In genomic region chr10:102120142-102120986, GRCh38 we compare ENCODE assay signal across 8 cellular contexts. TPM values are rescaled to one million over a fixed set of nuclear protein-coding genes. Genes with fewer than 3 reads are reported as not detected.
DNase-seq lines count a peak whose midpoint lies in the region; ATAC-seq, FAIRE-seq and TF ChIP-seq lines count a peak whose summit lies in the region.

Gene LDB1 (minus strand): TSS chr10:102120368. CDS start chr10:102120110, 258 bp downstream.

- H3K4me2 ChIP-seq in H9 (ENCODE audit: insufficient read depth, insufficient read length, low read length), result peak within 1 kb of the TSS; percentile 72
- H3K4me2 ChIP-seq in MM.1S (ENCODE audit: low read depth, low read length), result peak within 1 kb of the TSS; percentile 97
- peak within 1 kb of the TSS; percentile 93 for H3K4me2 ChIP-seq in trophoblast cell (ENCODE audit: low read length)

- H3K4me1 ChIP-seq in ES-I3 (ENCODE audit: insufficient read depth, low read length) (peaks cover 50% of the 10 kb centered on the region), H9 (ENCODE audit: insufficient read depth, low read length) (peaks cover 22% of the 10 kb centered on the region), MM.1S (ENCODE audit: low read length) (peaks cover 27% of the 10 kb centered on the region), heart left ventricle (peaks cover 6 to 60% (median 49%) of the 10 kb centered on the region in 12 donors), trophoblast cell (ENCODE audit: control insufficient read depth in 1 of 2, insufficient read depth in 2 of 2, low read length in 2 of 2) (peaks cover 26 to 48% of the 10 kb centered on the region in 2 experiments)

- H3K9me2 ChIP-seq in MM.1S (replicated peaks; ENCODE audit: insufficient read depth, low read length), result no peaks in the 10 kb centered on the region

- no CpG with 5 or more reads among the region's 104 CpGs for WGBS in H9 (ENCODE audit: extremely low coverage, insufficient read length, low lambda C conversion rate)
- WGBS in heart left ventricle, 4 donors, result 0 to 1% (median 1%) methylated on average over 55 to 104 of the region's 104 CpGs
- whole genome bisulfite sequencing in trophoblast cell (ENCODE audit: extremely low coverage, insufficient coverage, insufficient read length), result no CpG with 5 or more reads among the region's 104 CpGs

- peak within 1 kb of the TSS; percentile 94 for H4K12ac ChIP-seq in trophoblast cell (ENCODE audit: low read depth, low read length)

- H3K9ac ChIP-seq in ES-I3 (ENCODE audit: low read depth, low read length) (peak within 1 kb of the TSS; percentile 90), H9 (ENCODE audit: extremely low read depth, insufficient read length, low read length) (peak within 1 kb of the TSS; percentile 77), MM.1S (ENCODE audit: low read length) (peak within 1 kb of the TSS; percentile 83), trophoblast cell (ENCODE audit: low read length) (peak within 1 kb of the TSS; percentile 91)

- POLR2A ChIA-PET in T-cell (lab: Charles Lee), result no interaction called here

- H3K4ac ChIP-seq in H9 (ENCODE audit: low read depth, low read length) (no peak within 1 kb of the TSS), trophoblast cell (ENCODE audit: low read depth, low read length) (peak within 1 kb of the TSS; percentile 99)

- intact Hi-C loops in heart left ventricle (cut with DNase I), result no loop called here

- no peak within 1 kb of the TSS for H3K56ac ChIP-seq in H9 (ENCODE audit: insufficient read length, low read depth, low read length)

- ATAC-seq in T-cell (replicated peaks in 1 of 4) (peak; percentile 49 to 66 (median 61)), heart left ventricle (peak; percentile 29 to 81 (median 62))

- H4K20me1 ChIP-seq in H9 (ENCODE audit: control insufficient read depth, insufficient read depth, insufficient read length) (no peaks in the 10 kb centered on the region), MM.1S (ENCODE audit: insufficient read depth, low read length) (no peaks in the 10 kb centered on the region)

- H3K4me1 Mint-ChIP-seq in H9 (peaks cover 60 to 61% of the 10 kb centered on the region in 2 experiments), T-cell (peaks cover 53 to 61% (median 57%) of the 10 kb centered on the region in 3 donors)

- DNase-seq in H9, result peak; percentile 81
- peak; percentile 75 for DNase-seq in MM.1S
- peak; percentile 42 to 73 (median 58) for DNase-seq in T-cell
- peak; percentile 70 for DNase-seq in amniotic epithelial cell (ENCODE audit: low read depth)
- DNase-seq in heart left ventricle, result peak; percentile 86 to 92 (median 88)
- peak; percentile 66 to 77 for DNase-seq in trophoblast cell
- DNase-seq in urothelium cell line (ENCODE audit: low spot score), result peak; percentile 88

- H2BK20ac ChIP-seq in H9 (ENCODE audit: low read depth, low read length, poor library complexity, severe bottlenecking), result no peak within 1 kb of the TSS

- H2BK120ac ChIP-seq in H9 (ENCODE audit: low read depth, low read length, poor library complexity, severe bottlenecking) (peak within 1 kb of the TSS; percentile 7), trophoblast cell (ENCODE audit: insufficient read depth, low read length, poor library complexity) (peak within 1 kb of the TSS; percentile 96)

- H2BK5ac ChIP-seq in H9 (ENCODE audit: insufficient read length, low read length), result peak within 1 kb of the TSS; percentile 75
- peak within 1 kb of the TSS; percentile 98 for H2BK5ac ChIP-seq in trophoblast cell (ENCODE audit: low read depth, low read length, poor library complexity)

- H3K9me3 ChIP-seq in ES-I3 (ENCODE audit: control insufficient read depth, insufficient read depth, low read length) (no peaks in the 10 kb centered on the region), H9 (ENCODE audit: control insufficient read depth, low read depth, low read length) (no peaks in the 10 kb centered on the region), MM.1S (replicated peaks; ENCODE audit: insufficient read depth, low read length) (no peaks in the 10 kb centered on the region), heart left ventricle (no peaks in the 10 kb centered on the region), trophoblast cell (ENCODE audit: insufficient read depth, low read depth, low read length) (peaks cover 1% of the 10 kb centered on the region)

- H4K8ac ChIP-seq in H9 (replicated peaks; ENCODE audit: insufficient read length, low read depth, low read length), result no peak within 1 kb of the TSS
- peak within 1 kb of the TSS; percentile 97 for H4K8ac ChIP-seq in trophoblast cell (ENCODE audit: low read depth, low read length)

- H3K36me3 ChIP-seq in ES-I3 (ENCODE audit: insufficient read depth, low read length) (no peaks in the 10 kb centered on the region), MM.1S (replicated peaks; ENCODE audit: insufficient read depth, low read length) (no peaks in the 10 kb centered on the region), heart left ventricle (no peaks in the 10 kb centered on the region), trophoblast cell (ENCODE audit: control insufficient read depth in 1 of 2, insufficient read depth in 2 of 2, low read length in 2 of 2) (no peaks in the 10 kb centered on the region)

- H4K5ac ChIP-seq in H9 (ENCODE audit: insufficient read length, low read depth, low read length), result peak within 1 kb of the TSS; percentile 19

- no peak; the same call in 2 of the 3 replicates for TF ChIP-seq CTCF in H9 (conservative IDR thresholded peaks at IDR 0.05)
- no peak for TF ChIP-seq CTCF in MM.1S (IDR thresholded peaks at IDR 0.05; ENCODE audit: low read length)
- peak in 7 of 12 donors; percentile 5 to 39 (median 21) for TF ChIP-seq CTCF in heart left ventricle (IDR thresholded peaks at IDR 0.05)

- H3K23ac ChIP-seq in H9 (ENCODE audit: insufficient read length, low read depth, low read length), result no peak within 1 kb of the TSS
- no peak within 1 kb of the TSS for H3K23ac ChIP-seq in trophoblast cell (ENCODE audit: low read length)

- peaks cover 20% of the 10 kb centered on the region for H3K23me2 ChIP-seq in H9 (ENCODE audit: insufficient read length, low read depth, low read length, poor library complexity, severe bottlenecking)

- no peak within 1 kb of the TSS for H3T11ph ChIP-seq in H9 (ENCODE audit: low read length)

- H2BK12ac ChIP-seq in H9 (ENCODE audit: insufficient read length, low read depth, low read length), result no peak within 1 kb of the TSS
- H2BK12ac ChIP-seq in trophoblast cell (ENCODE audit: low read length), result peak within 1 kb of the TSS; percentile 63

- H3K27ac ChIP-seq in H9 (ENCODE audit: insufficient read length, low read depth, low read length), result peak within 1 kb of the TSS; percentile 84
- H3K27ac ChIP-seq in MM.1S (ENCODE audit: low read length), result peak within 1 kb of the TSS; percentile 15; the same call in 1 of the 2 replicates
- H3K27ac ChIP-seq in heart left ventricle, result peak within 1 kb of the TSS; percentile 92 to 99 (median 98)
- H3K27ac ChIP-seq in trophoblast cell (ENCODE audit: low read depth, low read length), result peak within 1 kb of the TSS; percentile 98

- H3K4me3 Mint-ChIP-seq in H9 (peak within 1 kb of the TSS; percentile 82 to 95), T-cell (peak within 1 kb of the TSS; percentile 85 to 90 (median 87))

- no peaks in the 10 kb centered on the region for H3K27me3 ChIP-seq in H9 (ENCODE audit: insufficient read depth, low read length)
- no peaks in the 10 kb centered on the region for H3K27me3 ChIP-seq in MM.1S (replicated peaks; ENCODE audit: insufficient read depth, low read length)
- no peaks in the 10 kb centered on the region for H3K27me3 ChIP-seq in heart left ventricle
- no peaks in the 10 kb centered on the region for H3K27me3 ChIP-seq in trophoblast cell (ENCODE audit: insufficient read depth, low read length)

- H3K18ac ChIP-seq in H9 (ENCODE audit: insufficient read length, low read depth, low read length), result peak within 1 kb of the TSS; percentile 62
- peak within 1 kb of the TSS; percentile 99 for H3K18ac ChIP-seq in trophoblast cell (ENCODE audit: low read length)

- peaks cover 13% of the 10 kb centered on the region; the same call in 1 of the 2 replicates for H3K79me2 ChIP-seq in H9 (ENCODE audit: insufficient read depth, low read length)
- peaks cover 43% of the 10 kb centered on the region for H3K79me2 ChIP-seq in MM.1S (ENCODE audit: low read length)
- H3K79me2 ChIP-seq in trophoblast cell (ENCODE audit: control insufficient read depth, insufficient read depth, low read length, poor library complexity), result peaks cover 34% of the 10 kb centered on the region

- no peak within 1 kb of the TSS for H2AFZ ChIP-seq in H9 (ENCODE audit: low read length)
- H2AFZ ChIP-seq in MM.1S (ENCODE audit: low read length), result peak within 1 kb of the TSS; percentile 95
- peak within 1 kb of the TSS; percentile 79 for H2AFZ ChIP-seq in trophoblast cell (ENCODE audit: insufficient read depth, low read length, poor library complexity)

- H3F3A ChIP-seq in MM.1S (ENCODE audit: insufficient read depth, low read length), result peaks cover 5% of the 10 kb centered on the region; the same call in 1 of the 2 replicates

- H3K27ac Mint-ChIP-seq in H9, result peak within 1 kb of the TSS; percentile 97 to 99 (median 99)
- peak within 1 kb of the TSS; percentile 95 for H3K27ac Mint-ChIP-seq in T-cell

- no peaks in the 10 kb centered on the region for H3K9me3 Mint-ChIP-seq in H9
- no peaks in the 10 kb centered on the region for H3K9me3 Mint-ChIP-seq in T-cell

- H3K27me3 Mint-ChIP-seq in H9 (ENCODE audit: low read depth), result no peaks in the 10 kb centered on the region; the same call in 1 of the 2 replicates
- no peaks in the 10 kb centered on the region for H3K27me3 Mint-ChIP-seq in T-cell

- H3K4me3 ChIP-seq in MM.1S (ENCODE audit: low read length) (peak within 1 kb of the TSS; percentile 95), heart left ventricle (peak within 1 kb of the TSS; percentile 54 to 96 (median 84)), trophoblast cell (ENCODE audit: low read depth, low read length) (peak within 1 kb of the TSS; percentile 92)

- peak; percentile 93 for FAIRE-seq in urothelium cell line (lab: Jason Lieb, UNC)

- H3K79me1 ChIP-seq in H9 (ENCODE audit: insufficient read depth, low read depth, low read length, poor library complexity, severe bottlenecking) (no peaks in the 10 kb centered on the region), trophoblast cell (ENCODE audit: low read length) (peaks cover 44% of the 10 kb centered on the region)

- CTCF ChIA-PET in T-cell (lab: Charles Lee), result no interaction called here

- no peaks in the 10 kb centered on the region; a peak in 1 of 7 replicates for H3K36me3 Mint-ChIP-seq in H9 (ENCODE audit: insufficient read depth in 1 of 3, low read depth in 3 of 3)
- H3K36me3 Mint-ChIP-seq in T-cell, result no peaks in the 10 kb centered on the region

- H4K91ac ChIP-seq in H9 (ENCODE audit: insufficient read length, low read depth, low read length) (no peak within 1 kb of the TSS), trophoblast cell (ENCODE audit: low read depth, low read length) (peak within 1 kb of the TSS; percentile 99)

- no peak within 1 kb of the TSS for H2BK15ac ChIP-seq in H9 (ENCODE audit: low read depth, low read length)

- peak within 1 kb of the TSS; percentile 53 for H3K14ac ChIP-seq in H9 (ENCODE audit: insufficient read depth, low read length)
- peak within 1 kb of the TSS; percentile 100 for H3K14ac ChIP-seq in trophoblast cell (ENCODE audit: low read length)

- H2AK5ac ChIP-seq in H9 (ENCODE audit: insufficient read length, low read length) (no peak within 1 kb of the TSS), trophoblast cell (ENCODE audit: low read length) (peak within 1 kb of the TSS; percentile 99)

- peak; percentile 91 to 98 for TF ChIP-seq POLR2A in heart left ventricle (IDR thresholded peaks at IDR 0.05)

RNA-seq across cellular contexts. Expression of gene LDB1, which starts in this region (rescaled TPM):
- 79.2 and 80.5 TPM in 2 replicates for total RNA-seq in H9 (2021)
- 100 to 1,000 TPM; 120 to 147 (median 126) TPM for total RNA-seq in T-cell
- 10 to 100 TPM; 38.7 to 63.2 (median 53.5) TPM for total RNA-seq in heart left ventricle
- 10 to 100 TPM; 29.5 to 39.4 TPM for polyA plus RNA-seq in heart left ventricle
- 69.8 and 70.9 TPM in 2 replicates for polyA plus RNA-seq in trophoblast cell (2013)

Comparison
In these comparisons a context has a peak if more than half of its experiments do, and no peak if none do; other contexts are left out.
1. Peak in every context shown above with its lines: DNase-seq, ATAC-seq, H3K4me3 ChIP-seq and H3K27ac ChIP-seq.
2. H3K27ac ChIP-seq: peak in every context shown above with its lines; median percentile 98 in trophoblast cell; 98 in heart left ventricle; 84 in H9; 15 in MM.1S.
3. CTCF ChIP-seq: peak in heart left ventricle (7 of 12); none in H9 (single experiment) and MM.1S (single experiment).